In genomic region chr1:17091252-17091651, GRCh38 we compare ENCODE assay signal across 17 cellular contexts.
"Had no signal": no experiment of that assay in that cellular context is flagged by ENCODE, and none has a peak within 500 bp of the region (broad histone marks: within the 10 kb centered on the region; RNA-seq: fewer than 3 reads in every experiment).

No MANE protein-coding gene starts in this region.

- DNase-seq: activated CD4-positive, alpha-beta T cell treated with anti-CD3 and anti-CD28 coated beads for 1 hour; activated CD8-positive, alpha-beta memory T cell treated with anti-CD3 and anti-CD28 coated beads for 24 hours; activated CD8-positive, alpha-beta memory T cell treated with anti-CD3 and anti-CD28 coated beads, Interleukin-2, amount 50 U/mL, for 48 hours; activated effector memory CD4-positive, alpha-beta T cell treated with anti-CD3 and anti-CD28 coated beads, Interleukin-2, amount 50 U/mL, for 16 hours; activated naive CD4-positive, alpha-beta T cell treated with anti-CD3 and anti-CD28 coated beads, Interleukin-2, amount 50 U/mL, for 16 hours; activated T-cell treated with anti-CD3 and anti-CD28 coated beads, Interleukin-2, amount 50 U/mL, for 48 hours; heart right ventricle; left ventricle myocardium superior; natural killer cell; SJCRH30 had no signal

- H3K9me3 ChIP-seq: gastroesophageal sphincter, SJCRH30 had no signal

- H3K9me3 Mint-ChIP-seq: natural killer cell; stimulated activated naive CD8-positive, alpha-beta T cell treated with anti-CD3 and anti-CD28 coated beads, Interleukin-15, Interleukin-2, amounts not matched to agents 100 ng/mL and 50 ng/mL, for 24 hours; T-helper 1 cell treated with Interleukin-12 subunit alpha and Interleukin-12 subunit beta and Interleukin-4 antibody, amounts not matched to agents 30 μg/mL and 1 μg/mL, for 36 hours had no signal

- H3K4me1 Mint-ChIP-seq: natural killer cell had no signal

- H3K27ac Mint-ChIP-seq: stimulated activated naive CD8-positive, alpha-beta T cell treated with anti-CD3 and anti-CD28 coated beads, Interleukin-15, Interleukin-2, amounts not matched to agents 100 ng/mL and 50 ng/mL, for 24 hours; T-helper 1 cell treated with Interleukin-12 subunit alpha and Interleukin-12 subunit beta and Interleukin-4 antibody, amounts not matched to agents 30 μg/mL and 1 μg/mL, for 36 hours had no signal

- H3K27ac ChIP-seq: cardiac muscle cell, gastroesophageal sphincter, heart right ventricle, SJCRH30 had no signal

- H3K4me3 Mint-ChIP-seq: natural killer cell; stimulated activated naive CD8-positive, alpha-beta T cell treated with anti-CD3 and anti-CD28 coated beads, Interleukin-15, Interleukin-2, amounts not matched to agents 100 ng/mL and 50 ng/mL, for 24 hours; T-helper 1 cell treated with Interleukin-12 subunit alpha and Interleukin-12 subunit beta and Interleukin-4 antibody, amounts not matched to agents 30 μg/mL and 1 μg/mL, for 36 hours had no signal

- FAIRE-seq: colon, urothelium cell line had no signal

- ATAC-seq: esophagus mucosa, gastroesophageal sphincter, heart right ventricle, left ventricle myocardium superior, natural killer cell had no signal

- H3K4me3 ChIP-seq: cardiac muscle cell, gastroesophageal sphincter, heart right ventricle, SJCRH30 had no signal

- H3K4me1 ChIP-seq: heart right ventricle had no signal

- H3K36me3 Mint-ChIP-seq: natural killer cell had no signal

- H3K36me3 ChIP-seq: cardiac muscle cell, gastroesophageal sphincter, heart right ventricle, SJCRH30 had no signal

- H3K27me3 ChIP-seq: cardiac muscle cell, gastroesophageal sphincter, SJCRH30 had no signal
